Comparison of ENCODE assay signal across 8 cellular contexts in genomic region chr12:40158592-40159111, GRCh38. TPM values are rescaled to one million over a fixed set of nuclear protein-coding genes. Genes with fewer than 3 reads are reported as not detected.
DNase-seq lines count a peak whose midpoint lies in the region; ATAC-seq, FAIRE-seq and TF ChIP-seq lines count a peak whose summit lies in the region.

No MANE protein-coding gene starts in this region.

- H3F3A ChIP-seq in PC-3 (ENCODE audit: low read length, unreplicated experiment): no peaks in the 10 kb centered on the region

- POLR2A ChIA-PET in PC-3 (lab: Charles Lee; ENCODE audit: unreplicated experiment): no interaction called here

- H3K4me3 ChIP-seq in right lobe of liver (no peak overlapping the region), PC-3 (ENCODE audit: low read length) (no peak overlapping the region)
- no peak overlapping the region for H3K4me3 ChIP-seq in effector memory CD4-positive, alpha-beta T cell (ENCODE audit: insufficient read depth, low read depth, low read length, poor library complexity, severe bottlenecking)

- no peak overlapping the region for H2AFZ ChIP-seq in PC-3 (ENCODE audit: low read length)

- no peak for TF ChIP-seq CTCF in right lobe of liver (IDR thresholded peaks at IDR 0.05)
- TF ChIP-seq CTCF in PC-3 (conservative IDR thresholded peaks at IDR 0.05; ENCODE audit: low read depth, low read length): no peak

- H3K4me1 ChIP-seq in right lobe of liver (peaks cover 0 to 4% (median 0%) of the 10 kb centered on the region in 4 donors), PC-3 (ENCODE audit: insufficient read depth, low read length) (no peaks in the 10 kb centered on the region)
- H3K4me1 ChIP-seq in effector memory CD4-positive, alpha-beta T cell (ENCODE audit: control insufficient read depth, insufficient read depth, low read length, poor library complexity, severe bottlenecking): no peaks in the 10 kb centered on the region

- ATAC-seq in HG02763 (IDR thresholded peaks at IDR 0.05; ENCODE audit: unreplicated experiment) (peak; percentile 51), right lobe of liver (peak; percentile 42 to 57 (median 46)), PC-3 (no peak)

- H4K20me1 ChIP-seq in PC-3 (ENCODE audit: low read length): no peaks in the 10 kb centered on the region

- DNase-seq in GM18507 (ENCODE audit: extremely low spot score, insufficient read length, low read depth) (no peak), NCI-H526 treated with DMSO at 0.1 percent for 48 hours (lab: John Stamatoyannopoulos, UW) (peak; percentile 3), right lobe of liver (no peak), HCEC 1CT (no peak), PC-3 (no peak)
- DNase-seq in effector memory CD4-positive, alpha-beta T cell: no peak
- no peak for DNase-seq in activated CD4-positive, alpha-beta T cell treated with anti-CD3 and anti-CD28 coated beads, Interleukin-2, amount 10 ng/mL, durations not matched to agents 24 days and 14 days

- H3K9me3 Mint-ChIP-seq in activated CD4-positive, alpha-beta T cell treated with anti-CD3 and anti-CD28 coated beads, Interleukin-2, amount 10 ng/mL, durations not matched to agents 24 days and 14 days: peaks cover 11% of the 10 kb centered on the region

- H3K9me2 ChIP-seq in PC-3 (replicated peaks; ENCODE audit: low read length): no peaks in the 10 kb centered on the region

- H3K79me2 ChIP-seq in PC-3 (ENCODE audit: low read length): no peaks in the 10 kb centered on the region

- 75% methylated on average over 1 of the region's 1 CpG for WGBS in right lobe of liver (ENCODE audit: insufficient coverage, low coverage, low lambda C conversion rate, missing lambda C conversion rate)

- peaks cover 30% of the 10 kb centered on the region for H3K27me3 Mint-ChIP-seq in activated CD4-positive, alpha-beta T cell treated with anti-CD3 and anti-CD28 coated beads, Interleukin-2, amount 10 ng/mL, durations not matched to agents 24 days and 14 days

- BruUV-seq in PC-3 (replicated peaks; lab: Mats Ljungman, UMichigan): no TSS peak

- no peak overlapping the region for H3K27ac ChIP-seq in right lobe of liver
- no peak overlapping the region for H3K27ac ChIP-seq in effector memory CD4-positive, alpha-beta T cell (ENCODE audit: insufficient read depth, low read length, poor library complexity, severe bottlenecking)
- H3K27ac ChIP-seq in PC-3 (ENCODE audit: low read length): no peak overlapping the region

- CTCF ChIA-PET in PC-3 (lab: Charles Lee): no interaction called here

- no peak overlapping the region for H3K4me3 Mint-ChIP-seq in activated CD4-positive, alpha-beta T cell treated with anti-CD3 and anti-CD28 coated beads, Interleukin-2, amount 10 ng/mL, durations not matched to agents 24 days and 14 days

- H3K36me3 ChIP-seq in right lobe of liver: no peaks in the 10 kb centered on the region
- H3K36me3 ChIP-seq in effector memory CD4-positive, alpha-beta T cell (ENCODE audit: control insufficient read depth, insufficient read depth, low read length): no peaks in the 10 kb centered on the region
- no peaks in the 10 kb centered on the region for H3K36me3 ChIP-seq in PC-3 (ENCODE audit: low read depth, low read length)

- H3K4me2 ChIP-seq in PC-3 (ENCODE audit: low read length): no peak overlapping the region

- no peaks in the 10 kb centered on the region for H3K36me3 Mint-ChIP-seq in activated CD4-positive, alpha-beta T cell treated with anti-CD3 and anti-CD28 coated beads, Interleukin-2, amount 10 ng/mL, durations not matched to agents 24 days and 14 days (ENCODE audit: low read depth)

- no peak for TF ChIP-seq POLR2A in right lobe of liver (IDR thresholded peaks at IDR 0.05)

- FAIRE-seq in GM18507 (lab: Jason Lieb, UNC): peak; percentile 86

- H3K4me1 Mint-ChIP-seq in activated CD4-positive, alpha-beta T cell treated with anti-CD3 and anti-CD28 coated beads, Interleukin-2, amount 10 ng/mL, durations not matched to agents 24 days and 14 days: no peaks in the 10 kb centered on the region

- no peaks in the 10 kb centered on the region for H3K27me3 ChIP-seq in right lobe of liver
- no peaks in the 10 kb centered on the region for H3K27me3 ChIP-seq in effector memory CD4-positive, alpha-beta T cell (replicated peaks; ENCODE audit: control insufficient read depth, insufficient read depth, low read length, poor library complexity, severe bottlenecking)
- H3K27me3 ChIP-seq in PC-3 (ENCODE audit: low read length): peaks cover 20% of the 10 kb centered on the region; the same call in 1 of the 2 replicates

- H3K9me3 ChIP-seq in right lobe of liver (no peaks in the 10 kb centered on the region), PC-3 (ENCODE audit: low read length) (no peaks in the 10 kb centered on the region)
- no peaks in the 10 kb centered on the region for H3K9me3 ChIP-seq in effector memory CD4-positive, alpha-beta T cell (ENCODE audit: control insufficient read depth, low read length)

- no peak overlapping the region for H3K27ac Mint-ChIP-seq in activated CD4-positive, alpha-beta T cell treated with anti-CD3 and anti-CD28 coated beads, Interleukin-2, amount 10 ng/mL, durations not matched to agents 24 days and 14 days

- intact Hi-C loops in right lobe of liver (cut with DNase I): loop anchor here (10.0 kb wide), 1 partner anchor 156 kb away; no protein-coding TSS in a partner anchor
- intact Hi-C loops in PC-3 (cut with micrococcal nuclease): loop anchor here (10.0 kb wide), 1 partner anchor 766 kb away; no protein-coding TSS in a partner anchor
- intact Hi-C loops in activated CD4-positive, alpha-beta T cell treated with anti-CD3 and anti-CD28 coated beads, Interleukin-2, amount 10 ng/mL, durations not matched to agents 24 days and 14 days (cut with micrococcal nuclease): loop anchor here (10.0 kb wide), 1 partner anchor 766 kb away; no protein-coding TSS in a partner anchor

- no peak overlapping the region for H3K9ac ChIP-seq in PC-3 (ENCODE audit: low read length)

RNA-seq across cellular contexts. Expression of gene SLC2A13, which starts 52.8 kb away (rescaled TPM):
- 10 to 100 TPM in 1 of 6 experiments, 1 to 10 TPM in 5; 5.2 to 11.7 (median 8.7) TPM for total RNA-seq in right lobe of liver
- 3.2 and 3.4 TPM in 2 replicates for total RNA-seq in PC-3 (2014; rRNA removed)
- 2.9 and 3.1 TPM in 2 replicates for total RNA-seq in activated CD4-positive, alpha-beta T cell treated with anti-CD3 and anti-CD28 coated beads, Interleukin-2, amount 10 ng/mL, durations not matched to agents 24 days and 14 days
